In genomic region chr3:115766587-115767492, GRCh38 we compare ENCODE assay signal across 14 cellular contexts.
DNase-seq lines count a peak whose midpoint lies in the region; ATAC-seq, FAIRE-seq and TF ChIP-seq lines count a peak whose summit lies in the region.
"Had no signal": no experiment of that assay in that cellular context is flagged by ENCODE, and none has a peak within 500 bp of the region (broad histone marks: within the 10 kb centered on the region; RNA-seq: fewer than 3 reads in every experiment).

No MANE protein-coding gene starts in this region.

- in situ Hi-C loops in HepG2 (cut with HindIII; ENCODE audit: extremely low pct_ligation_motif_present, low pct_unique_long_range_greater_than_20kb) (no loop called here), GM13977 (cut with MboI; ENCODE audit: low pct_unique_long_range_greater_than_20kb, low sequenced_read_pairs, unreplicated experiment) (no loop called here)

- POLR2A ChIA-PET in A673 (lab: Charles Lee; ENCODE audit: low non-redundant PET) (interaction anchor here (0.6 kb wide), 1 partner anchor 343 kb away, joined by 3 read pairs; no protein-coding TSS in a partner anchor), HCT116 (lab: Charles Lee) (interaction anchor here (1.4 kb wide), 1 partner anchor 17 kb away, joined by 4 read pairs; no protein-coding TSS in a partner anchor), HepG2 (lab: Yijun Ruan, JAX) (no interaction called here)

- TF ChIP-seq EP300 in HepG2 (IDR thresholded peaks at IDR 0.05; ENCODE audit: low read depth in 2 of 2, low read length in 2 of 2) (no peak), HepG2 (CRISPR knock-in tag; IDR thresholded peaks at IDR 0.05; ENCODE audit: borderline replicate concordance) (no peak)

- WGBS in HepG2 (ENCODE audit: low lambda C conversion rate), result 93% methylated on average over 6 of the region's 6 CpGs

- H4K20me1 ChIP-seq in HCT116 (ENCODE audit: insufficient read depth) (no peaks in the 10 kb centered on the region), astrocyte (ENCODE audit: insufficient read depth, low read length) (no peaks in the 10 kb centered on the region), HepG2 (ENCODE audit: insufficient read depth, low read length) (no peaks in the 10 kb centered on the region)

- H3K4me3 ChIP-seq in A673 (ENCODE audit: low read depth, low read length, poor library complexity, severe bottlenecking), result no peak overlapping the region
- no peak overlapping the region for H3K4me3 ChIP-seq in HCT116 (replicated peaks in 1 of 2; ENCODE audit: low read depth in 1 of 2, low read length in 2 of 2)
- H3K4me3 ChIP-seq in astrocyte (ENCODE audit: insufficient read depth, low read depth, low read length), result no peak overlapping the region
- H3K4me3 ChIP-seq in HepG2 (replicated peaks in 1 of 3; ENCODE audit: insufficient read depth in 1 of 3, low read depth in 2 of 3, low read length in 3 of 3), result no peak overlapping the region

- H3K27me3 ChIP-seq in A673 (replicated peaks; ENCODE audit: insufficient read depth, low read depth, low read length, poor library complexity) (no peaks in the 10 kb centered on the region), HCT116 (ENCODE audit: insufficient read depth, low read length) (no peaks in the 10 kb centered on the region), astrocyte (ENCODE audit: insufficient read depth, low read length) (no peaks in the 10 kb centered on the region), foreskin keratinocyte (no peaks in the 10 kb centered on the region), HepG2 (ENCODE audit: control insufficient read depth in 1 of 2, insufficient read depth in 2 of 2, low read length in 2 of 2) (no peaks in the 10 kb centered on the region)

- no peaks in the 10 kb centered on the region for H3K36me3 Mint-ChIP-seq in astrocyte (ENCODE audit: low read depth, unreplicated experiment)
- H3K36me3 Mint-ChIP-seq: activated CD8-positive, alpha-beta memory T cell treated with anti-CD3 and anti-CD28 coated beads, Interleukin-2, amount 10 ng/mL, durations not matched to agents 7 days and 5 days; activated naive CD4-positive, alpha-beta T cell treated with anti-CD3 and anti-CD28 coated beads, Interleukin-2, amount 50 U/mL, for 24 hours had no signal

- H3K4me1 ChIP-seq in A673 (ENCODE audit: insufficient read depth, low read length, poor library complexity, severe bottlenecking), result peaks cover 18% of the 10 kb centered on the region
- H3K4me1 ChIP-seq in HCT116 (ENCODE audit: control insufficient read depth in 1 of 2, insufficient read depth in 2 of 2, low read length in 2 of 2), result peaks cover 2 to 14% of the 10 kb centered on the region in 2 experiments; a peak in 3 of 4 replicates
- H3K4me1 ChIP-seq in astrocyte (ENCODE audit: insufficient read depth, low read length), result peaks cover 17% of the 10 kb centered on the region
- no peaks in the 10 kb centered on the region for H3K4me1 ChIP-seq in foreskin keratinocyte
- H3K4me1 ChIP-seq in HepG2 (ENCODE audit: insufficient read depth, low read length), result no peaks in the 10 kb centered on the region

- H3K27ac ChIP-seq in A673 (ENCODE audit: low read depth, low read length, poor library complexity, severe bottlenecking) (peak overlapping the region; percentile 37), HCT116 (ENCODE audit: low read depth, low read length) (no peak overlapping the region), astrocyte (ENCODE audit: low read depth, low read length) (peak overlapping the region; percentile 15), foreskin keratinocyte (no peak overlapping the region), HepG2 (ENCODE audit: extremely low read length, insufficient read depth, low read length) (no peak overlapping the region)
- H3K27ac ChIP-seq: HL-60 had no signal

- TF ChIP-seq RAD21 in HCT116 (IDR thresholded peaks at IDR 0.05; ENCODE audit: low read depth) (no peak), HepG2 (CRISPR knock-in tag; IDR thresholded peaks at IDR 0.05) (no peak)

- H3K79me2 ChIP-seq in HCT116 (ENCODE audit: insufficient read depth, low read length) (no peaks in the 10 kb centered on the region), astrocyte (ENCODE audit: insufficient read depth, low read length) (no peaks in the 10 kb centered on the region), HepG2 (ENCODE audit: insufficient read depth, low read length) (no peaks in the 10 kb centered on the region)

- no TSS peak for BruUV-seq in A673 (replicated peaks; lab: Mats Ljungman, UMichigan)
- no TSS peak for BruUV-seq in HCT116 (replicated peaks; lab: Mats Ljungman, UMichigan)
- BruUV-seq in HepG2 (replicated peaks; lab: Mats Ljungman, UMichigan), result no TSS peak

- no peak overlapping the region for H3K4me3 Mint-ChIP-seq in astrocyte (ENCODE audit: unreplicated experiment)
- H3K4me3 Mint-ChIP-seq: activated CD8-positive, alpha-beta memory T cell treated with anti-CD3 and anti-CD28 coated beads, Interleukin-2, amount 10 ng/mL, durations not matched to agents 7 days and 5 days; activated naive CD4-positive, alpha-beta T cell treated with anti-CD3 and anti-CD28 coated beads, Interleukin-2, amount 50 U/mL, for 24 hours had no signal

- ATAC-seq in HCT116 (peak; percentile 46), foreskin keratinocyte (peak; percentile 90), HepG2 (no peak), HG03469 (IDR thresholded peaks at IDR 0.05; ENCODE audit: unreplicated experiment) (no peak)
- ATAC-seq: activated CD8-positive, alpha-beta memory T cell treated with anti-CD3 and anti-CD28 coated beads, Interleukin-2, amount 10 ng/mL, durations not matched to agents 7 days and 5 days had no signal

- TF ChIP-seq CTCF in A673 (conservative IDR thresholded peaks at IDR 0.05; ENCODE audit: low read depth, low read length), result no peak
- TF ChIP-seq CTCF in HCT116 (IDR thresholded peaks at IDR 0.05 in 2 of 3, conservative IDR thresholded peaks at IDR 0.05 in 1 of 3; ENCODE audit: borderline replicate concordance in 1 of 3, insufficient read depth in 1 of 3, low read depth in 2 of 3, low read length in 2 of 3), result no peak
- no peak for TF ChIP-seq CTCF in astrocyte (IDR thresholded peaks at IDR 0.05; ENCODE audit: insufficient read depth, low read depth, low read length)
- TF ChIP-seq CTCF in foreskin keratinocyte (conservative IDR thresholded peaks at IDR 0.05), result no peak
- TF ChIP-seq CTCF in HepG2 (CRISPR knock-in tag; IDR thresholded peaks at IDR 0.05), result no peak
- no peak for TF ChIP-seq CTCF in GM13977 (IDR thresholded peaks at IDR 0.05; ENCODE audit: extremely low read depth, insufficient read depth, missing control alignments)

- FAIRE-seq in astrocyte (lab: Jason Lieb, UNC) (peak; percentile 45), HepG2 (lab: Jason Lieb, UNC) (no peak)

- H3K36me3 ChIP-seq in A673 (ENCODE audit: insufficient read depth, low read length, poor library complexity, severe bottlenecking) (no peaks in the 10 kb centered on the region), HCT116 (ENCODE audit: control insufficient read depth in 1 of 2, insufficient read depth in 2 of 2, low read length in 2 of 2) (no peaks in the 10 kb centered on the region), astrocyte (ENCODE audit: insufficient read depth, low read length) (no peaks in the 10 kb centered on the region), HepG2 (replicated peaks in 1 of 2; ENCODE audit: control insufficient read depth in 1 of 2, insufficient read depth in 2 of 2, low read length in 2 of 2) (no peaks in the 10 kb centered on the region)

- no peaks in the 10 kb centered on the region for H3K9me3 Mint-ChIP-seq in astrocyte (ENCODE audit: unreplicated experiment)
- H3K9me3 Mint-ChIP-seq: activated naive CD4-positive, alpha-beta T cell treated with anti-CD3 and anti-CD28 coated beads, Interleukin-2, amount 50 U/mL, for 24 hours had no signal

- TF ChIP-seq POLR2A in HCT116 (IDR thresholded peaks at IDR 0.05; ENCODE audit: borderline replicate concordance, extremely low read depth, insufficient read depth, insufficient read length) (no peak), HepG2 (IDR thresholded peaks at IDR 0.05; ENCODE audit: insufficient read depth in 1 of 2, low read depth in 2 of 2, low read length in 2 of 2) (no peak)

- H3K27me3 Mint-ChIP-seq in astrocyte (ENCODE audit: low read depth, unreplicated experiment), result no peaks in the 10 kb centered on the region
- H3K27me3 Mint-ChIP-seq: activated naive CD4-positive, alpha-beta T cell treated with anti-CD3 and anti-CD28 coated beads, Interleukin-2, amount 50 U/mL, for 24 hours had no signal

- DNase-seq in A673 (ENCODE audit: low spot score), result peak; percentile 85
- DNase-seq in HCT116 (ENCODE audit: low read depth, low spot score), result no peak
- peak; percentile 82 for DNase-seq in astrocyte (ENCODE audit: low read depth)
- DNase-seq in foreskin keratinocyte, result peak in 1 of 2 donors; percentile 38
- DNase-seq in HepG2 (ENCODE audit: low spot score), result no peak
- DNase-seq in GM13977 (ENCODE audit: low spot score), result no peak
- DNase-seq in COLO668 (lab: John Stamatoyannopoulos, UW; ENCODE audit: unreplicated experiment), result no peak
- DNase-seq: activated CD8-positive, alpha-beta memory T cell treated with anti-CD3 and anti-CD28 coated beads, Interleukin-2, amount 10 ng/mL, durations not matched to agents 7 days and 5 days; left cardiac atrium; NCI-H446; SHP77 had no signal

- RAD21 ChIA-PET in HCT116 (lab: Charles Lee; ENCODE audit: low non-redundant PET in 1 of 2, low total read pairs in 2 of 2, uncharacterized antibody in 2 of 2, unreplicated experiment in 2 of 2), result no interaction called here

- no peak overlapping the region for H3K9ac ChIP-seq in HCT116 (ENCODE audit: low read length)
- H3K9ac ChIP-seq in astrocyte (ENCODE audit: low read length), result peak overlapping the region; percentile 34
- H3K9ac ChIP-seq in HepG2 (ENCODE audit: insufficient read depth, low read depth, low read length), result no peak overlapping the region

- H3K27ac Mint-ChIP-seq in astrocyte (ENCODE audit: unreplicated experiment), result no peak overlapping the region
- H3K27ac Mint-ChIP-seq: activated CD8-positive, alpha-beta memory T cell treated with anti-CD3 and anti-CD28 coated beads, Interleukin-2, amount 10 ng/mL, durations not matched to agents 7 days and 5 days; activated naive CD4-positive, alpha-beta T cell treated with anti-CD3 and anti-CD28 coated beads, Interleukin-2, amount 50 U/mL, for 24 hours had no signal

- H3K4me1 Mint-ChIP-seq in astrocyte (ENCODE audit: low read depth, unreplicated experiment), result peaks cover 9% of the 10 kb centered on the region
- H3K4me1 Mint-ChIP-seq: activated CD8-positive, alpha-beta memory T cell treated with anti-CD3 and anti-CD28 coated beads, Interleukin-2, amount 10 ng/mL, durations not matched to agents 7 days and 5 days; activated naive CD4-positive, alpha-beta T cell treated with anti-CD3 and anti-CD28 coated beads, Interleukin-2, amount 50 U/mL, for 24 hours had no signal

- H2AFZ ChIP-seq in HCT116 (ENCODE audit: low read depth, low read length, poor library complexity, severe bottlenecking), result no peak overlapping the region
- H2AFZ ChIP-seq in astrocyte (ENCODE audit: low read depth, low read length), result no peak overlapping the region
- H2AFZ ChIP-seq in HepG2 (ENCODE audit: low read length), result no peak overlapping the region

- intact Hi-C loops in A673 (cut with micrococcal nuclease; ENCODE audit: unreplicated experiment), result loop anchor here (2.0 kb wide), 1 partner anchor 54 kb away; no protein-coding TSS in a partner anchor
- intact Hi-C loops in HCT116 (cut with micrococcal nuclease), result no loop called here
- intact Hi-C loops in HepG2 (cut with micrococcal nuclease; ENCODE audit: unreplicated experiment), result no loop called here

- CTCF ChIA-PET in A673 (lab: Charles Lee) (interaction anchor here (0.7 to 1.2 kb wide), 2 partner anchors 17 to 54 kb away, joined by 3 to 9 read pairs; no protein-coding TSS in a partner anchor), HCT116 (lab: Charles Lee) (interaction anchor here (1.1 kb wide), 1 partner anchor 18 kb away, joined by 8 read pairs; no protein-coding TSS in a partner anchor), HepG2 (lab: Yijun Ruan, JAX; ENCODE audit: low intra/inter-chr PET ratio, low total read pairs) (no interaction called here)

- 0 out of 2 replicates have a peak overlapping the region, but pooled peaks have one; percentile 13 for H3K4me2 ChIP-seq in HCT116 (ENCODE audit: low read length)
- peak overlapping the region; percentile 45 for H3K4me2 ChIP-seq in astrocyte (ENCODE audit: low read length)
- H3K4me2 ChIP-seq in HepG2 (ENCODE audit: low read depth, low read length), result no peak overlapping the region

- H3K9me3 ChIP-seq in A673 (ENCODE audit: low read depth, low read length, poor library complexity, severe bottlenecking), result no peaks in the 10 kb centered on the region
- H3K9me3 ChIP-seq in HCT116 (ENCODE audit: control insufficient read depth in 1 of 2, insufficient read depth in 1 of 2, low read depth in 1 of 2, low read length in 2 of 2), result no peaks in the 10 kb centered on the region
- H3K9me3 ChIP-seq in astrocyte (ENCODE audit: insufficient read depth, low read depth, low read length), result no peaks in the 10 kb centered on the region
- no peaks in the 10 kb centered on the region for H3K9me3 ChIP-seq in HepG2 (ENCODE audit: low read length)

- no peaks in the 10 kb centered on the region for H3K9me2 ChIP-seq in HCT116 (ENCODE audit: insufficient read depth)

Comparison
In these comparisons a context has a peak if more than half of its experiments do, and no peak if none do; other contexts are left out.
1. DNase-seq: peak in A673 (single experiment) and astrocyte (single experiment); none in HCT116 (single experiment), HepG2 (single experiment), GM13977 (single experiment) and COLO668 (single experiment).
2. H3K27ac ChIP-seq: peak in A673 (single experiment) and astrocyte (single experiment); none in HCT116 (single experiment), foreskin keratinocyte (single experiment) and HepG2 (single experiment).
3. ATAC-seq: peak in HCT116 (single experiment) and foreskin keratinocyte (single experiment); none in HepG2 (single experiment) and HG03469 (single experiment).